In genomic region chr12:5456906-5457305, GRCh38 we compare ENCODE assay signal across 10 cellular contexts. TPM values are rescaled to one million over a fixed set of nuclear protein-coding genes. Genes with fewer than 3 reads are reported as not detected.
DNase-seq lines count a peak whose midpoint lies in the region; ATAC-seq and TF ChIP-seq lines count a peak whose summit lies in the region.
"Had no signal": no experiment of that assay in that cellular context is flagged by ENCODE, and none has a peak within 500 bp of the region (broad histone marks: within the 10 kb centered on the region; RNA-seq: fewer than 3 reads in every experiment).

No MANE protein-coding gene starts in this region.

- H3K27me3 ChIP-seq in neuronal stem cell (ENCODE audit: control insufficient read depth in 3 of 3, insufficient read depth in 3 of 3, low read depth in 1 of 3, low read length in 3 of 3) (no peaks in the 10 kb centered on the region), prostate gland (replicated peaks; ENCODE audit: insufficient read depth) (no peaks in the 10 kb centered on the region)

- no peak overlapping the region for H3K27ac ChIP-seq in neuronal stem cell (replicated peaks; ENCODE audit: low read length)
- no peak overlapping the region for H3K27ac ChIP-seq in prostate gland

- no peak overlapping the region for H4K91ac ChIP-seq in neuronal stem cell (ENCODE audit: low read depth, low read length, poor library complexity)

- H3K27me3 Mint-ChIP-seq in endothelial cell (ENCODE audit: unreplicated experiment) = peaks cover 14% of the 10 kb centered on the region
- H3K27me3 Mint-ChIP-seq in activated CD8-positive, alpha-beta T cell treated with anti-CD3 and anti-CD28 coated beads, Interleukin-2, amount 10 ng/mL, durations not matched to agents 7 days and 5 days (ENCODE audit: low read depth) = no peaks in the 10 kb centered on the region

- TF ChIP-seq CTCF in endothelial cell (IDR thresholded peaks at IDR 0.05; ENCODE audit: unreplicated experiment) (no peak), prostate gland (IDR thresholded peaks at IDR 0.05) (no peak)

- intact Hi-C loops in prostate gland (cut with DNase I) = no loop called here

- peaks cover 18% of the 10 kb centered on the region for H3K4me1 Mint-ChIP-seq in endothelial cell (ENCODE audit: unreplicated experiment)
- no peaks in the 10 kb centered on the region for H3K4me1 Mint-ChIP-seq in activated CD8-positive, alpha-beta T cell treated with anti-CD3 and anti-CD28 coated beads, Interleukin-2, amount 10 ng/mL, durations not matched to agents 7 days and 5 days (ENCODE audit: low read depth)

- H3K36me3 ChIP-seq in neuronal stem cell (replicated peaks in 1 of 2; ENCODE audit: control insufficient read depth in 2 of 2, insufficient read depth in 2 of 2, low read length in 2 of 2) (no peaks in the 10 kb centered on the region), prostate gland (no peaks in the 10 kb centered on the region)

- peak overlapping the region; percentile 89 for H3K27ac Mint-ChIP-seq in endothelial cell (ENCODE audit: unreplicated experiment)
- no peak overlapping the region for H3K27ac Mint-ChIP-seq in activated CD8-positive, alpha-beta T cell treated with anti-CD3 and anti-CD28 coated beads, Interleukin-2, amount 10 ng/mL, durations not matched to agents 7 days and 5 days

- H2AK5ac ChIP-seq in neuronal stem cell (ENCODE audit: low read depth, low read length) = no peak overlapping the region

- ATAC-seq in GM18868 (IDR thresholded peaks at IDR 0.05; ENCODE audit: unreplicated experiment) = no peak
- no peak for ATAC-seq in activated CD8-positive, alpha-beta T cell treated with anti-CD3 and anti-CD28 coated beads, Interleukin-2, amount 10 ng/mL, durations not matched to agents 7 days and 5 days

- no peak overlapping the region for H3K9ac ChIP-seq in neuronal stem cell (ENCODE audit: low read depth, low read length, poor library complexity)

- peaks cover 2% of the 10 kb centered on the region for H3K79me1 ChIP-seq in neuronal stem cell (ENCODE audit: low read depth, low read length)

- H3K9me3 ChIP-seq in neuronal stem cell (replicated peaks in 1 of 2; ENCODE audit: control insufficient read depth in 2 of 2, insufficient read depth in 1 of 2, low read depth in 1 of 2, low read length in 2 of 2) = no peaks in the 10 kb centered on the region
- H3K9me3 ChIP-seq in prostate gland = no peaks in the 10 kb centered on the region

- H3K4me3 ChIP-seq in neuronal stem cell (ENCODE audit: low read length in 2 of 2) (no peak overlapping the region), prostate gland (no peak overlapping the region)

- WGBS in neuronal stem cell (ENCODE audit: extremely low coverage in 2 of 2, insufficient read length in 2 of 2, insufficient replicate concordance in 1 of 2), 2 donors = no CpG with 5 or more reads among the region's 8 CpGs
- WGBS in prostate gland = 58% methylated on average over 8 of the region's 8 CpGs

- no peak overlapping the region for H3K18ac ChIP-seq in neuronal stem cell (ENCODE audit: low read length)

- no peak overlapping the region for H3K4ac ChIP-seq in neuronal stem cell (ENCODE audit: low read length)

- H3K4me1 ChIP-seq in neuronal stem cell (ENCODE audit: control insufficient read depth in 2 of 2, insufficient read depth in 1 of 2, low read depth in 1 of 2, low read length in 2 of 2) = peaks cover 0 to 8% of the 10 kb centered on the region in 2 donors
- no peaks in the 10 kb centered on the region for H3K4me1 ChIP-seq in prostate gland (replicated peaks)

- no peak overlapping the region for H3K23ac ChIP-seq in neuronal stem cell (ENCODE audit: low read depth, low read length, poor library complexity)

- peak overlapping the region; percentile 68 for H2AFZ ChIP-seq in neuronal stem cell (ENCODE audit: low read length)

- no peak overlapping the region for H3K14ac ChIP-seq in neuronal stem cell (ENCODE audit: low read length)

- POLR2A ChIA-PET in activated CD8-positive, alpha-beta T cell treated with anti-CD3 and anti-CD28 coated beads, Interleukin-2, amount 10 ng/mL, durations not matched to agents 7 days and 5 days (lab: Charles Lee) = no interaction called here

- no peak overlapping the region for H2BK120ac ChIP-seq in neuronal stem cell (ENCODE audit: low read depth, low read length)

- H3K4me2 ChIP-seq in neuronal stem cell (ENCODE audit: insufficient read depth, low read length, poor library complexity, severe bottlenecking) = no peak overlapping the region

- no peak overlapping the region for H2BK15ac ChIP-seq in neuronal stem cell (ENCODE audit: low read length)

- H3K9me3 Mint-ChIP-seq in endothelial cell (ENCODE audit: unreplicated experiment) = no peaks in the 10 kb centered on the region
- no peaks in the 10 kb centered on the region for H3K9me3 Mint-ChIP-seq in activated CD8-positive, alpha-beta T cell treated with anti-CD3 and anti-CD28 coated beads, Interleukin-2, amount 10 ng/mL, durations not matched to agents 7 days and 5 days (ENCODE audit: insufficient read depth)

- no peak overlapping the region for H2BK12ac ChIP-seq in neuronal stem cell (ENCODE audit: low read length)

- DNase-seq in CD1c-positive myeloid dendritic cell (ENCODE audit: extremely low spot score) (peak; percentile 22), NAMALWA (ENCODE audit: low spot score) (peak; percentile 65), endothelial cell (ENCODE audit: low spot score) (peak; percentile 16), neuronal stem cell (ENCODE audit: low spot score) (no peak), prostate gland (ENCODE audit: low spot score) (no peak), globus pallidus (ENCODE audit: low spot score) (no peak)
- DNase-seq in activated CD8-positive, alpha-beta T cell treated with anti-CD3 and anti-CD28 coated beads, Interleukin-2, amount 10 ng/mL, durations not matched to agents 7 days and 5 days = no peak
- DNase-seq: activated CD8-positive, alpha-beta memory T cell treated with anti-CD3 and anti-CD28 coated beads for 24 hours; NCI-H774 had no signal

- TF ChIP-seq POLR2A in prostate gland (IDR thresholded peaks at IDR 0.05) = no peak

- no peak overlapping the region for H2BK5ac ChIP-seq in neuronal stem cell (ENCODE audit: low read length)

- H4K8ac ChIP-seq in neuronal stem cell (ENCODE audit: low read depth, low read length) = no peak overlapping the region

- peaks cover 3% of the 10 kb centered on the region for H3K36me3 Mint-ChIP-seq in endothelial cell (ENCODE audit: low read depth, unreplicated experiment)
- no peaks in the 10 kb centered on the region for H3K36me3 Mint-ChIP-seq in activated CD8-positive, alpha-beta T cell treated with anti-CD3 and anti-CD28 coated beads, Interleukin-2, amount 10 ng/mL, durations not matched to agents 7 days and 5 days (ENCODE audit: low read depth)

- H3K4me3 Mint-ChIP-seq in endothelial cell (ENCODE audit: unreplicated experiment) = peak overlapping the region; percentile 68
- no peak overlapping the region for H3K4me3 Mint-ChIP-seq in activated CD8-positive, alpha-beta T cell treated with anti-CD3 and anti-CD28 coated beads, Interleukin-2, amount 10 ng/mL, durations not matched to agents 7 days and 5 days

- CTCF ChIA-PET in activated CD8-positive, alpha-beta T cell treated with anti-CD3 and anti-CD28 coated beads, Interleukin-2, amount 10 ng/mL, durations not matched to agents 7 days and 5 days (lab: Charles Lee) = no interaction called here

RNA-seq across cellular contexts. Expression of gene NTF3, which starts 25.0 kb away (rescaled TPM):
- not detected for total RNA-seq in endothelial cell (ENCODE audit: unreplicated experiment)
- 6.3 TPM for polyA plus RNA-seq in neuronal stem cell (2013, experiment 1 of 2)
- polyA plus RNA-seq in neuronal stem cell (2013, experiment 2 of 2) = 5.6 TPM
- total RNA-seq in prostate gland = 1 to 10 TPM; 1.0 to 1.2 TPM
- total RNA-seq in activated CD8-positive, alpha-beta T cell treated with anti-CD3 and anti-CD28 coated beads, Interleukin-2, amount 10 ng/mL, durations not matched to agents 7 days and 5 days = not detected

Comparison
In these comparisons a context has a peak if more than half of its experiments do, and no peak if none do; other contexts are left out.
1. DNase-seq: peak in CD1c-positive myeloid dendritic cell (single experiment), NAMALWA (single experiment) and endothelial cell (single experiment); none in neuronal stem cell (single experiment), prostate gland (single experiment), globus pallidus (single experiment) and activated CD8-positive, alpha-beta T cell treated with anti-CD3 and anti-CD28 coated beads, Interleukin-2, amount 10 ng/mL, durations not matched to agents 7 days and 5 days (single experiment).